Comparison of ENCODE assay signal across 38 cellular contexts in the genomic region with DNA sequence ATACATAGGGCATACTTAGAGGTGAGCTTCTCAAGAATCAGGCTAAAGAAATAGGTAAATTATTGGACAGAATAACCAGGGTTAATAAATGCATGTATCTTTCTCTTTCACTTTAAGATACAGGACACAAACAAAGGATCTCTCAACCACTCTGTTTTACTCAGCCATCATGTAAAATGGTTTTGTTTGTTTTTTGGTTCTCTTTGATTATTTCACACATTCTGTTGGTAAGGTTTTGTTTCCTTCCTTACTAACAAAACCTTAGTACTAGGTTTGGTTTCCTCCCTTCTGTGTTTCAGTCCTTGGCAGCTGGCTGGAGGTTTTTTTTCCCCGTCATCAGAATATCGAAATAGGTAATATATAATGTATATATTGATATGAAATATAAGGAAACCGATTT.
"Had no signal": no experiment of that assay in that cellular context is flagged by ENCODE, and none has a peak within 500 bp of the region (broad histone marks: within the 10 kb centered on the region; RNA-seq: fewer than 3 reads in every experiment).

No MANE protein-coding gene starts in this region.

- H3K4me3 ChIP-seq: adrenal gland, body of pancreas, breast epithelium had no signal

- FAIRE-seq: astrocyte, TTC549 had no signal

- H3K4me1 Mint-ChIP-seq: activated B cell treated with CpG ODN at 0.5 μM for 24 hours; activated CD4-positive, alpha-beta T cell treated with anti-CD3 and anti-CD28 coated beads, Interleukin-2, amount 10 ng/mL, durations not matched to agents 24 days and 14 days; activated naive CD8-positive, alpha-beta T cell treated with anti-CD3 and anti-CD28 coated beads for 36 hours; activated T-helper 17 cell treated with anti-CD3 and anti-CD28 coated beads, Interleukin-2, amount 50 U/mL, for 72 hours had no signal

- H3K9me3 Mint-ChIP-seq: activated B cell treated with CpG ODN at 0.5 μM for 24 hours; activated CD4-positive, alpha-beta memory T cell treated with anti-CD3 and anti-CD28 coated beads for 36 hours; activated CD4-positive, alpha-beta T cell treated with anti-CD3 and anti-CD28 coated beads, Interleukin-2, amount 10 ng/mL, durations not matched to agents 24 days and 14 days; activated CD8-positive, alpha-beta T cell treated with anti-CD3 and anti-CD28 coated beads for 36 hours; activated naive CD4-positive, alpha-beta T cell treated with anti-CD3 and anti-CD28 coated beads, Interleukin-2, amount 50 U/mL, for 72 hours; activated T-cell treated with anti-CD3 and anti-CD28 coated beads, Interleukin-2, amount 50 U/mL, for 4 hours; activated T-cell treated with anti-CD3 and anti-CD28 coated beads, Interleukin-2, amount 50 U/mL, for 72 hours; activated T-helper 1 cell treated with anti-CD3 and anti-CD28 coated beads, Interleukin-12 subunit alpha, Interleukin-12 subunit beta, Interleukin-2, Interleukin-4 antibody, amounts not matched to agents 30 ng/mL and 10 ng/mL and 1 ng/mL, durations not matched to agents 14 hours and 24 hours and 36 hours; activated T-helper 17 cell treated with anti-CD3 and anti-CD28 coated beads, Interleukin-2, amount 50 U/mL, for 72 hours; T-helper 1 cell treated with Interleukin-12 subunit alpha and Interleukin-12 subunit beta and Interleukin-4 antibody, amounts not matched to agents 30 μg/mL and 1 μg/mL, for 36 hours; T-helper 2 cell treated with Interferon-gamma antibody and Interleukin-4, amounts not matched to agents 5 μg/mL and 100 μg/mL, for 36 hours had no signal

- H3K27ac Mint-ChIP-seq: activated B cell treated with CpG ODN at 0.5 μM for 24 hours; activated CD4-positive, alpha-beta memory T cell treated with anti-CD3 and anti-CD28 coated beads for 36 hours; activated CD4-positive, alpha-beta T cell treated with anti-CD3 and anti-CD28 coated beads, Interleukin-2, amount 10 ng/mL, durations not matched to agents 24 days and 14 days; activated CD8-positive, alpha-beta T cell treated with anti-CD3 and anti-CD28 coated beads for 36 hours; activated naive CD4-positive, alpha-beta T cell treated with anti-CD3 and anti-CD28 coated beads for 36 hours; activated naive CD4-positive, alpha-beta T cell treated with anti-CD3 and anti-CD28 coated beads, Interleukin-2, amount 50 U/mL, for 72 hours; activated naive CD8-positive, alpha-beta T cell treated with anti-CD3 and anti-CD28 coated beads for 36 hours; activated T-cell treated with anti-CD3 and anti-CD28 coated beads, Interleukin-2, amount 50 U/mL, for 72 hours; activated T-helper 1 cell treated with anti-CD3 and anti-CD28 coated beads, Interleukin-12 subunit alpha, Interleukin-12 subunit beta, Interleukin-2, Interleukin-4 antibody, amounts not matched to agents 30 ng/mL and 10 ng/mL and 1 ng/mL, durations not matched to agents 14 hours and 24 hours and 36 hours; activated T-helper 17 cell treated with anti-CD3 and anti-CD28 coated beads, Interleukin-2, amount 50 U/mL, for 72 hours; T-helper 1 cell treated with Interleukin-12 subunit alpha and Interleukin-12 subunit beta and Interleukin-4 antibody, amounts not matched to agents 30 μg/mL and 1 μg/mL, for 36 hours; T-helper 2 cell treated with Interferon-gamma antibody and Interleukin-4, amounts not matched to agents 5 μg/mL and 100 μg/mL, for 36 hours had no signal

- H3K9me3 ChIP-seq: adrenal gland, body of pancreas, breast epithelium had no signal

- H3K27me3 Mint-ChIP-seq: activated B cell treated with CpG ODN at 0.5 μM for 24 hours; activated CD4-positive, alpha-beta memory T cell treated with anti-CD3 and anti-CD28 coated beads for 36 hours; activated CD4-positive, alpha-beta T cell treated with anti-CD3 and anti-CD28 coated beads, Interleukin-2, amount 10 ng/mL, durations not matched to agents 24 days and 14 days; activated CD8-positive, alpha-beta T cell treated with anti-CD3 and anti-CD28 coated beads for 36 hours; activated naive CD8-positive, alpha-beta T cell treated with anti-CD3 and anti-CD28 coated beads for 36 hours; activated T-helper 17 cell treated with anti-CD3 and anti-CD28 coated beads, Interleukin-2, amount 50 U/mL, for 72 hours had no signal

- H3K36me3 Mint-ChIP-seq: activated CD4-positive, alpha-beta memory T cell treated with anti-CD3 and anti-CD28 coated beads for 36 hours; activated naive CD4-positive, alpha-beta T cell treated with anti-CD3 and anti-CD28 coated beads, Interleukin-2, amount 50 U/mL, for 72 hours; activated naive CD8-positive, alpha-beta T cell treated with anti-CD3 and anti-CD28 coated beads for 36 hours had no signal

- ATAC-seq: activated CD8-positive, alpha-beta T cell treated with anti-CD3 and anti-CD28 coated beads for 36 hours; activated naive CD4-positive, alpha-beta T cell treated with anti-CD3 and anti-CD28 coated beads, Interleukin-2, amount 50 U/mL, for 72 hours; activated T-cell treated with anti-CD3 and anti-CD28 coated beads, Interleukin-2, amount 50 U/mL, for 4 hours; activated T-cell treated with anti-CD3 and anti-CD28 coated beads, Interleukin-2, amount 50 U/mL, for 72 hours; activated T-helper 17 cell treated with anti-CD3 and anti-CD28 coated beads, Interleukin-2, amount 50 U/mL, for 72 hours; body of pancreas had no signal

- H3K36me3 ChIP-seq: adrenal gland, brain microvascular endothelial cell, breast epithelium had no signal

- DNase-seq: activated B cell treated with CpG ODN at 0.5 μM for 24 hours; activated CD4-positive, alpha-beta memory T cell treated with anti-CD3 and anti-CD28 coated beads for 36 hours; activated CD4-positive, alpha-beta T cell treated with anti-CD3 and anti-CD28 coated beads for 4 hours; activated CD4-positive, alpha-beta T cell treated with anti-CD3 and anti-CD28 coated beads, Interleukin-2, amount 10 ng/mL, durations not matched to agents 24 days and 14 days; activated CD4-positive, alpha-beta T cell treated with anti-CD3 and anti-CD28 coated beads, Interleukin-2, amount 50 U/mL, for 1 hour; activated CD4-positive, alpha-beta T cell treated with anti-CD3 and anti-CD28 coated beads, Interleukin-2, amount 50 U/mL, for 4 hours; activated CD4-positive, CD25-positive, alpha-beta regulatory T cell treated with anti-CD3 and anti-CD28 coated beads, Interleukin-2, amount 50 U/mL, for 72 hours; activated CD8-positive, alpha-beta memory T cell treated with anti-CD3 and anti-CD28 coated beads, Interleukin-2, amount 50 U/mL, for 4 hours; activated CD8-positive, alpha-beta T cell treated with anti-CD3 and anti-CD28 coated beads for 36 hours; activated effector memory CD4-positive, alpha-beta T cell treated with anti-CD3 and anti-CD28 coated beads, Interleukin-2, amount 50 U/mL, for 16 hours; activated gamma-delta T cell treated with Interleukin-2 at 50 U/mL for 16 hours; activated naive CD4-positive, alpha-beta T cell; activated naive CD4-positive, alpha-beta T cell treated with anti-CD3 and anti-CD28 coated beads for 36 hours; activated naive CD4-positive, alpha-beta T cell treated with anti-CD3 and anti-CD28 coated beads, Interleukin-2, amount 50 U/mL, for 16 hours; activated naive CD8-positive, alpha-beta T cell treated with anti-CD3 and anti-CD28 coated beads for 36 hours; activated T-cell treated with anti-CD3 and anti-CD28 coated beads for 4 hours; activated T-cell treated with anti-CD3 and anti-CD28 coated beads, Interleukin-2, amount 50 U/mL, for 1 hour; activated T-cell treated with anti-CD3 and anti-CD28 coated beads, Interleukin-2, amount 50 U/mL, for 4 hours; activated T-cell treated with anti-CD3 and anti-CD28 coated beads, Interleukin-2, amount 50 U/mL, for 72 hours; adrenal gland; amniotic stem cell; aorta; body of pancreas; brain microvascular endothelial cell; central memory CD4-positive, alpha-beta T cell; cerebellar nuclear complex; T-helper 1 cell; T-helper 2 cell; T-helper 9 cell had no signal

- H3K27me3 ChIP-seq: adrenal gland, body of pancreas, brain microvascular endothelial cell, breast epithelium had no signal

- H3K4me1 ChIP-seq: adrenal gland, body of pancreas, breast epithelium had no signal

- H3K4me3 Mint-ChIP-seq: activated B cell treated with CpG ODN at 0.5 μM for 24 hours; activated CD4-positive, alpha-beta memory T cell treated with anti-CD3 and anti-CD28 coated beads for 36 hours; activated CD4-positive, alpha-beta T cell treated with anti-CD3 and anti-CD28 coated beads, Interleukin-2, amount 10 ng/mL, durations not matched to agents 24 days and 14 days; activated CD8-positive, alpha-beta T cell treated with anti-CD3 and anti-CD28 coated beads for 36 hours; activated naive CD4-positive, alpha-beta T cell treated with anti-CD3 and anti-CD28 coated beads for 36 hours; activated naive CD8-positive, alpha-beta T cell treated with anti-CD3 and anti-CD28 coated beads for 36 hours; activated T-cell treated with anti-CD3 and anti-CD28 coated beads, Interleukin-2, amount 50 U/mL, for 4 hours; activated T-cell treated with anti-CD3 and anti-CD28 coated beads, Interleukin-2, amount 50 U/mL, for 72 hours; activated T-helper 1 cell treated with anti-CD3 and anti-CD28 coated beads, Interleukin-12 subunit alpha, Interleukin-12 subunit beta, Interleukin-2, Interleukin-4 antibody, amounts not matched to agents 30 ng/mL and 10 ng/mL and 1 ng/mL, durations not matched to agents 14 hours and 24 hours and 36 hours; activated T-helper 17 cell treated with anti-CD3 and anti-CD28 coated beads, Interleukin-2, amount 50 U/mL, for 72 hours; T-helper 1 cell treated with Interleukin-12 subunit alpha and Interleukin-12 subunit beta and Interleukin-4 antibody, amounts not matched to agents 30 μg/mL and 1 μg/mL, for 36 hours; T-helper 2 cell treated with Interferon-gamma antibody and Interleukin-4, amounts not matched to agents 5 μg/mL and 100 μg/mL, for 36 hours had no signal

- H3K27ac ChIP-seq: adrenal gland, body of pancreas, brain microvascular endothelial cell, breast epithelium, VCaP had no signal
